17 cellular contexts compared by ENCODE assay signal in genomic region chr10:132375795-132376297, GRCh38.
"Had no signal": no experiment of that assay in that cellular context is flagged by ENCODE, and none has a peak within 500 bp of the region (broad histone marks: within the 10 kb centered on the region; RNA-seq: fewer than 3 reads in every experiment).

No MANE protein-coding gene starts in this region.

- H3K9me3 Mint-ChIP-seq: activated B cell treated with CpG ODN at 0.5 μM for 24 hours; activated CD4-positive, alpha-beta T cell treated with anti-CD3 and anti-CD28 coated beads, Interleukin-2, amount 10 ng/mL, durations not matched to agents 24 days and 14 days; activated T-helper 2 cell treated with anti-CD3 and anti-CD28 coated beads, Interferon-gamma antibody, Interleukin-2, Interleukin-4, amounts not matched to agents 10 μg/mL and 5 μg/mL and 100 μg/mL, durations not matched to agents 14 hours and 24 hours and 36 hours; naive thymus-derived CD8-positive, alpha-beta T cell; stimulated activated effector memory CD8-positive, alpha-beta T cell treated with anti-CD3 and anti-CD28 coated beads, Interleukin-12 subunit alpha, Interleukin-12 subunit beta, amount 100 ng/mL, for 72 hours had no signal

- DNase-seq: activated B cell treated with CpG ODN at 0.5 μM for 24 hours; activated CD4-positive, alpha-beta T cell treated with anti-CD3 and anti-CD28 coated beads, Interleukin-2, amount 10 ng/mL, durations not matched to agents 24 days and 14 days; activated naive CD4-positive, alpha-beta T cell treated with anti-CD3 and anti-CD28 coated beads, Interleukin-2, amount 50 U/mL, for 16 hours; activated T-cell treated with anti-CD3 and anti-CD28 coated beads for 4 hours; amniotic stem cell; dermis blood vessel endothelial cell; midbrain; small intestine; T-helper 2 cell had no signal

- ATAC-seq: body of pancreas; gastroesophageal sphincter; naive thymus-derived CD8-positive, alpha-beta T cell; stimulated activated effector memory CD8-positive, alpha-beta T cell treated with anti-CD3 and anti-CD28 coated beads, Interleukin-12 subunit alpha, Interleukin-12 subunit beta, amount 100 ng/mL, for 72 hours had no signal

- H3K4me1 ChIP-seq: body of pancreas, gastroesophageal sphincter, right atrium auricular region, tibial artery had no signal

- H3K9me3 ChIP-seq: body of pancreas, gastroesophageal sphincter, neutrophil, right atrium auricular region had no signal

- H3K27me3 ChIP-seq: body of pancreas, gastroesophageal sphincter, right atrium auricular region, tibial artery had no signal

- H3K4me1 Mint-ChIP-seq: activated B cell treated with CpG ODN at 0.5 μM for 24 hours had no signal

- H3K4me3 Mint-ChIP-seq: activated B cell treated with CpG ODN at 0.5 μM for 24 hours; activated CD4-positive, alpha-beta T cell treated with anti-CD3 and anti-CD28 coated beads, Interleukin-2, amount 10 ng/mL, durations not matched to agents 24 days and 14 days; naive thymus-derived CD8-positive, alpha-beta T cell; stimulated activated effector memory CD8-positive, alpha-beta T cell treated with anti-CD3 and anti-CD28 coated beads, Interleukin-12 subunit alpha, Interleukin-12 subunit beta, amount 100 ng/mL, for 72 hours had no signal

- H3K27ac ChIP-seq: body of pancreas, gastroesophageal sphincter, neutrophil, right atrium auricular region, tibial artery had no signal

- H3K36me3 ChIP-seq: neutrophil, right atrium auricular region had no signal

- H3K36me3 Mint-ChIP-seq: stimulated activated effector memory CD8-positive, alpha-beta T cell treated with anti-CD3 and anti-CD28 coated beads, Interleukin-12 subunit alpha, Interleukin-12 subunit beta, amount 100 ng/mL, for 72 hours had no signal

- H3K4me3 ChIP-seq: body of pancreas, gastroesophageal sphincter, right atrium auricular region, tibial artery had no signal

- H3K27ac Mint-ChIP-seq: activated B cell treated with CpG ODN at 0.5 μM for 24 hours; activated CD4-positive, alpha-beta T cell treated with anti-CD3 and anti-CD28 coated beads, Interleukin-2, amount 10 ng/mL, durations not matched to agents 24 days and 14 days; activated T-helper 2 cell treated with anti-CD3 and anti-CD28 coated beads, Interferon-gamma antibody, Interleukin-2, Interleukin-4, amounts not matched to agents 10 μg/mL and 5 μg/mL and 100 μg/mL, durations not matched to agents 14 hours and 24 hours and 36 hours; stimulated activated effector memory CD8-positive, alpha-beta T cell treated with anti-CD3 and anti-CD28 coated beads, Interleukin-12 subunit alpha, Interleukin-12 subunit beta, amount 100 ng/mL, for 72 hours had no signal
